ENCODE assay signal across 1 cellular context in genomic region chr19:55669418-55670279, GRCh38.
TF ChIP-seq lines count a peak whose summit lies in the region.

No MANE protein-coding gene starts in this region.

TF ChIP-seq in GM12878, 131 proteins besides CTCF, POLR2A, EP300 and RAD21:
- TF ChIP-seq ETV6 (conservative IDR thresholded peaks at IDR 0.05 in 1 of 2, IDR thresholded peaks at IDR 0.05 in 1 of 2; ENCODE audit: borderline replicate concordance in 1 of 2, low read depth in 1 of 2): no peak
- TF ChIP-seq NFXL1 (IDR thresholded peaks at IDR 0.05; ENCODE audit: borderline replicate concordance): no peak
- no peak for TF ChIP-seq POLR2AphosphoS5 (IDR thresholded peaks at IDR 0.05; ENCODE audit: low read length)
- TF ChIP-seq EED (IDR thresholded peaks at IDR 0.05; ENCODE audit: low read depth): no peak
- no peak for TF ChIP-seq EGR1 (IDR thresholded peaks at IDR 0.05; ENCODE audit: borderline replicate concordance in 1 of 2, low read depth in 2 of 2, low read length in 2 of 2)
- TF ChIP-seq CEBPB (IDR thresholded peaks at IDR 0.05; ENCODE audit: borderline replicate concordance in 1 of 2, low read depth in 2 of 2, low read length in 2 of 2): no peak
- TF ChIP-seq RELA (IDR thresholded peaks at IDR 0.05; ENCODE audit: borderline replicate concordance, partially characterized antibody): no peak
- TF ChIP-seq SRF (IDR thresholded peaks at IDR 0.05; ENCODE audit: low read depth in 2 of 2, low read length in 2 of 2): no peak
- TF ChIP-seq MEF2A (IDR thresholded peaks at IDR 0.05; ENCODE audit: insufficient read depth, low read depth, low read length): no peak
- TF ChIP-seq CHD4 (IDR thresholded peaks at IDR 0.05): no peak
- TF ChIP-seq E4F1 (IDR thresholded peaks at IDR 0.05; ENCODE audit: borderline replicate concordance, partially characterized antibody): no peak
